ENCODE assay signal across 1 cellular context in the genomic region with DNA sequence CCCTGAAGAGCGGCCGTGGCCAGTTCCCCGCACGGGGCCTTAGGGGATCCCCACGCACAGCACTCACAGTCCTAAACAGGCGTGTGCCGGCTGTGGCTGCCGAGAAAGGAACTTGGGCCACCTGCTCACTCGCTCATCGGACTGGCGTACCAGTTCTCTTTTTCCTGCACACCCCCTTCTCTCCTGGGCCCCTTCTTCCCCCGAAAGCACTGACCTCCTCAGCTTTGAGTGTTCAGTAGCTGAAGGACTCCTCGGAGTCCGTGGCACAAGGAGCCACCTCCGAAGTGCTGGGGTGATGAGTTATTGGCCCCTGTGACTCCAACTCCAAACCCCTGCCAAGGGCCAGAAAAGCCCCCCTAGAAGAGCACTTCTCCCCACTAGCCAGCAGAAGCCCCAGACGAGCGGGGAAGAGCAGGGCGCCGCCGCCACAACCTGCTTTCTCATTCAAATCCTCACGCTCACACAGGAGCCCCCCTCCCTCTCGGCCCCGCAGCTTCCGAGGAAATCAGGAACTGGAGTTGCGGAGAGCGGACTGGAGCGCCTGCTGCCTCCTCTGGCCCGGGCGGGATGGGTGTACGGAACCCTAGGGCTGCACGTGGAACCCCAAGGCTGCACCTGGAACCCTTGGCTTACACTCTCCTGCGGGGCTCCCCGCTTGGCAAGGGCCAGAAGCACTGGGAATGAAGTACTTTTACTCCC.
TF ChIP-seq lines count a peak whose summit lies in the region.

A gene with protein sequence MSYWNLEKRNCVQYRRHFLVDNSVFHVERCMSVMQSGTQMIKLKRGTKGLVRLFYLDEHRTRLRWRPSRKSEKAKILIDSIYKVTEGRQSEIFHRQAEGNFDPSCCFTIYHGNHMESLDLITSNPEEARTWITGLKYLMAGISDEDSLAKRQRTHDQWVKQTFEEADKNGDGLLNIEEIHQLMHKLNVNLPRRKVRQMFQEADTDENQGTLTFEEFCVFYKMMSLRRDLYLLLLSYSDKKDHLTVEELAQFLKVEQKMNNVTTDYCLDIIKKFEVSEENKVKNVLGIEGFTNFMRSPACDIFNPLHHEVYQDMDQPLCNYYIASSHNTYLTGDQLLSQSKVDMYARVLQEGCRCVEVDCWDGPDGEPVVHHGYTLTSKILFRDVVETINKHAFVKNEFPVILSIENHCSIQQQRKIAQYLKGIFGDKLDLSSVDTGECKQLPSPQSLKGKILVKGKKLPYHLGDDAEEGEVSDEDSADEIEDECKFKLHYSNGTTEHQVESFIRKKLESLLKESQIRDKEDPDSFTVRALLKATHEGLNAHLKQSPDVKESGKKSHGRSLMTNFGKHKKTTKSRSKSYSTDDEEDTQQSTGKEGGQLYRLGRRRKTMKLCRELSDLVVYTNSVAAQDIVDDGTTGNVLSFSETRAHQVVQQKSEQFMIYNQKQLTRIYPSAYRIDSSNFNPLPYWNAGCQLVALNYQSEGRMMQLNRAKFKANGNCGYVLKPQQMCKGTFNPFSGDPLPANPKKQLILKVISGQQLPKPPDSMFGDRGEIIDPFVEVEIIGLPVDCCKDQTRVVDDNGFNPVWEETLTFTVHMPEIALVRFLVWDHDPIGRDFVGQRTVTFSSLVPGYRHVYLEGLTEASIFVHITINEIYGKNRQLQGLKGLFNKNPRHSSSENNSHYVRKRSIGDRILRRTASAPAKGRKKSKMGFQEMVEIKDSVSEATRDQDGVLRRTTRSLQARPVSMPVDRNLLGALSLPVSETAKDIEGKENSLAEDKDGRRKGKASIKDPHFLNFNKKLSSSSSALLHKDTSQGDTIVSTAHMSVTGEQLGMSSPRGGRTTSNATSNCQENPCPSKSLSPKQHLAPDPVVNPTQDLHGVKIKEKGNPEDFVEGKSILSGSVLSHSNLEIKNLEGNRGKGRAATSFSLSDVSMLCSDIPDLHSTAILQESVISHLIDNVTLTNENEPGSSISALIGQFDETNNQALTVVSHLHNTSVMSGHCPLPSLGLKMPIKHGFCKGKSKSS (N-terminal part only) (minus strand): TSS at position 446 of the 699 bp plus-strand sequence. CDS start 40,847 bp downstream, outside the sequence.

TF ChIP-seq in SK-N-SH treated with all-trans-retinoic acid at 6 μM for 48 hours, 23 proteins besides CTCF, POLR2A, EP300 and RAD21 (continued from another document):
- TF ChIP-seq, protein P1, sequence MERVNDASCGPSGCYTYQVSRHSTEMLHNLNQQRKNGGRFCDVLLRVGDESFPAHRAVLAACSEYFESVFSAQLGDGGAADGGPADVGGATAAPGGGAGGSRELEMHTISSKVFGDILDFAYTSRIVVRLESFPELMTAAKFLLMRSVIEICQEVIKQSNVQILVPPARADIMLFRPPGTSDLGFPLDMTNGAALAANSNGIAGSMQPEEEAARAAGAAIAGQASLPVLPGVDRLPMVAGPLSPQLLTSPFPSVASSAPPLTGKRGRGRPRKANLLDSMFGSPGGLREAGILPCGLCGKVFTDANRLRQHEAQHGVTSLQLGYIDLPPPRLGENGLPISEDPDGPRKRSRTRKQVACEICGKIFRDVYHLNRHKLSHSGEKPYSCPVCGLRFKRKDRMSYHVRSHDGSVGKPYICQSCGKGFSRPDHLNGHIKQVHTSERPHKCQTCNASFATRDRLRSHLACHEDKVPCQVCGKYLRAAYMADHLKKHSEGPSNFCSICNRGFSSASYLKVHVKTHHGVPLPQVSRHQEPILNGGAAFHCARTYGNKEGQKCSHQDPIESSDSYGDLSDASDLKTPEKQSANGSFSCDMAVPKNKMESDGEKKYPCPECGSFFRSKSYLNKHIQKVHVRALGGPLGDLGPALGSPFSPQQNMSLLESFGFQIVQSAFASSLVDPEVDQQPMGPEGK (CRISPR knock-in tag; IDR thresholded peaks at IDR 0.05; ENCODE audit: borderline replicate concordance), result no peak
